In the genomic region with DNA sequence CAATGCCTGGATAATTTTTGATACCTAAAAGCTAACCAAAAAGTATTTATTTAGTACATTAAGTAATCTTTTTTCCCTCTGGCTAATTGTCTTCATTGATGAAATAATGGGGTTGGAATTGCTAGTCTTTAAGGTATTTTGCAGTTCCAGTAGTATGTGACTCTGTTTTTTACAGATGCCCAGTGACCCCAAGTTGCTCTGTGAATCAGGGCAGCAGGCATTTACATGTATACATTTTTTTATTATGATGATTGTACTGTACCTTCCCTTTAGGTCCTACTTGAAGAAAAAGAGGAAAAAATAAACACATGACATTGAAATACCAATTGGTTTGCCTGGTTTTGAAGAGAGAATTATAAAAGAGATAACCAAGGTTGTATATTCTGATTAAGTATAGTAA, we compare ENCODE assay signal across 21 cellular contexts.
DNase-seq lines count a peak whose midpoint lies in the region; ATAC-seq and TF ChIP-seq lines count a peak whose summit lies in the region.
"Had no signal": no experiment of that assay in that cellular context is flagged by ENCODE, and none has a peak within 500 bp of the region (broad histone marks: within the 10 kb centered on the region; RNA-seq: fewer than 3 reads in every experiment).

No MANE protein-coding gene starts in this region.

- no peak for TF ChIP-seq CTCF in AG04450 (IDR thresholded peaks at IDR 0.05; ENCODE audit: low read depth, low read length)

- H3K4me3 ChIP-seq in AG04450 (ENCODE audit: low read depth, low read length) (no peak overlapping the region), adipocyte (ENCODE audit: low read length) (no peak overlapping the region)
- H3K4me3 ChIP-seq: BLaER1 treated with 17β-estradiol and CSF1 and Interleukin-3, amounts not matched to agents 10 nM and 100 nM; HAP-1; PC-9 had no signal

- no peaks in the 10 kb centered on the region for H3K9me3 ChIP-seq in AG04450 (ENCODE audit: control insufficient read depth, insufficient read depth, low read length)
- no peaks in the 10 kb centered on the region for H3K9me3 ChIP-seq in adipocyte (ENCODE audit: control insufficient read depth, low read length)
- H3K9me3 ChIP-seq: BLaER1 treated with 17β-estradiol and CSF1 and Interleukin-3, amounts not matched to agents 10 nM and 100 nM; HAP-1 had no signal

- H3K27ac ChIP-seq in AG04450 (ENCODE audit: low read depth, low read length) = no peak overlapping the region
- H3K27ac ChIP-seq: BLaER1 treated with 17β-estradiol and CSF1 and Interleukin-3, amounts not matched to agents 10 nM and 100 nM; PC-9 had no signal

- peak; percentile 13 for DNase-seq in AG04450 (ENCODE audit: low read depth, low spot score)
- peak; percentile 26 for DNase-seq in HPDE6-E6E7 (ENCODE audit: extremely low spot score)
- peak; percentile 47 for DNase-seq in adipocyte (ENCODE audit: low read depth)
- DNase-seq in iris pigment epithelial cell (ENCODE audit: low read depth) = peak; percentile 81
- DNase-seq in activated T-cell treated with anti-CD3 and anti-CD28 coated beads, Interleukin-2, amount 50 U/mL, for 48 hours = no peak
- no peak for DNase-seq in left colon
- DNase-seq in foreskin melanocyte = no peak
- DNase-seq: AML-193; CD4-positive, alpha-beta T cell; GOT3; Karpas-422; NCI-H1105; NCI-H146; NCI-H1930; NCI-H2107; NCI-H446; NCI-H526 treated with DMSO at 0.1 percent for 48 hours; PC-9; SHP77 had no signal

- ATAC-seq in left colon = no peak

- POLR2A ChIA-PET in AG04450 (lab: Yijun Ruan, JAX) = no interaction called here

- H3K27me3 ChIP-seq in AG04450 (ENCODE audit: control insufficient read depth, insufficient read depth, low read length) (no peaks in the 10 kb centered on the region), adipocyte (replicated peaks; ENCODE audit: control insufficient read depth, insufficient read depth, low read length) (no peaks in the 10 kb centered on the region)
- H3K27me3 ChIP-seq: BLaER1 treated with 17β-estradiol and CSF1 and Interleukin-3, amounts not matched to agents 10 nM and 100 nM had no signal

- H3K4me1 ChIP-seq in adipocyte (ENCODE audit: control insufficient read depth, insufficient read depth, low read length) = no peaks in the 10 kb centered on the region

- no peak overlapping the region for H3K9ac ChIP-seq in adipocyte (ENCODE audit: low read length)
- H3K9ac ChIP-seq: BLaER1 treated with 17β-estradiol and CSF1 and Interleukin-3, amounts not matched to agents 10 nM and 100 nM had no signal

- intact Hi-C loops in left colon (cut with DNase I, micrococcal nuclease) = no loop called here

- no peaks in the 10 kb centered on the region for H3K36me3 ChIP-seq in adipocyte (ENCODE audit: control insufficient read depth, insufficient read depth, low read length, severe bottlenecking)
- H3K36me3 ChIP-seq: BLaER1 treated with 17β-estradiol and CSF1 and Interleukin-3, amounts not matched to agents 10 nM and 100 nM; HAP-1 had no signal

- CTCF ChIA-PET in AG04450 (lab: Charles Lee) = interaction anchor here (5.5 kb wide), 1 partner anchor 12 kb away, joined by 39 read pairs; no protein-coding TSS in a partner anchor

Comparison
In these comparisons a context has a peak if more than half of its experiments do, and no peak if none do; other contexts are left out.
1. DNase-seq: peak in AG04450 (single experiment), HPDE6-E6E7 (single experiment), adipocyte (single experiment) and iris pigment epithelial cell (single experiment); none in activated T-cell treated with anti-CD3 and anti-CD28 coated beads, Interleukin-2, amount 50 U/mL, for 48 hours (0 of 2), left colon (0 of 2) and foreskin melanocyte (single experiment).